13 cellular contexts compared by ENCODE assay signal in the genomic region with DNA sequence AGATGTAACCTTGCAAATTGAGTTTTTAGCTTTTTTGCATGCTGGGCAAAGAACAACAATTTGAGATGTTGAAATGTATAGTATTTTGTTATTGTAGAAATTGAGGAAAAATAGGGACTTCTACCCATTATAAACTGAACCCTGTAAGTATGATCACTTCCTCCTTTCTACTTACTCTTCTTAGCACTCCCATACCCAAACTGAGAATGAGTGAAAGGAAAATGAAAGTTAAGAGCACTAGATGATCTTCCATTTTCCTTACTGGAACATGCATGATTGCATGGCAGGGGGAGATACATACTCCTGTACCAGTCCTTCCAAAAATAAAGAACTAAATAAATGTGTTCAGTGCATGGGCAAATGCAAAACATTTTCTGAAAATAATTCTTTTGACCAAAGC.
DNase-seq lines count a peak whose midpoint lies in the region; ATAC-seq and TF ChIP-seq lines count a peak whose summit lies in the region.
"Had no signal": no experiment of that assay in that cellular context is flagged by ENCODE, and none has a peak within 500 bp of the region (broad histone marks: within the 10 kb centered on the region; RNA-seq: fewer than 3 reads in every experiment).

No MANE protein-coding gene starts in this region.

- ATAC-seq in GM18870 (IDR thresholded peaks at IDR 0.05; ENCODE audit: unreplicated experiment) (peak; percentile 78), GM21717 (IDR thresholded peaks at IDR 0.05; ENCODE audit: unreplicated experiment) (peak; percentile 83), HG03354 (IDR thresholded peaks at IDR 0.05; ENCODE audit: poor library complexity, severe bottlenecking, unreplicated experiment) (peak; percentile 58)
- ATAC-seq in stimulated activated naive CD8-positive, alpha-beta T cell treated with anti-CD3 and anti-CD28 coated beads, Interleukin-15, Interleukin-2, amounts not matched to agents 100 U/mL and 50 U/mL, for 24 hours: no peak
- ATAC-seq: psoas muscle had no signal

- no peaks in the 10 kb centered on the region for H3K36me3 Mint-ChIP-seq in glutamatergic neuron (ENCODE audit: unreplicated experiment)

- no peaks in the 10 kb centered on the region for H3K36me3 ChIP-seq in GM06990 (ENCODE audit: control insufficient read depth, insufficient read depth, low read length)

- peaks cover 3% of the 10 kb centered on the region for H3K9me3 Mint-ChIP-seq in glutamatergic neuron (ENCODE audit: unreplicated experiment)
- H3K9me3 Mint-ChIP-seq: activated T-helper 1 cell treated with anti-CD3 and anti-CD28 coated beads, Interleukin-12 subunit alpha, Interleukin-12 subunit beta, Interleukin-2, Interleukin-4 antibody, amounts not matched to agents 30 ng/mL and 10 ng/mL and 1 ng/mL, durations not matched to agents 14 hours and 24 hours and 36 hours had no signal

- DNase-seq in GM06990 (ENCODE audit: extremely low read depth, insufficient read length) (peak; percentile 20), glutamatergic neuron (no peak), NCI-H748 treated with DMSO at 0.1 percent for 48 hours (lab: John Stamatoyannopoulos, UW) (no peak)
- DNase-seq in stimulated activated naive CD8-positive, alpha-beta T cell treated with anti-CD3 and anti-CD28 coated beads, Interleukin-15, Interleukin-2, amounts not matched to agents 100 U/mL and 50 U/mL, for 24 hours: no peak
- no peak for DNase-seq in stimulated activated CD4-positive, alpha-beta T cell treated with anti-CD3 and anti-CD28 coated beads, Interleukin-4, amount 100 ng/mL, for 1 hour
- DNase-seq: activated CD4-positive, alpha-beta T cell treated with anti-CD3 and anti-CD28 coated beads for 1 hour; DMS79 treated with DMSO at 0.1 percent for 48 hours; islet precursor cell; psoas muscle had no signal

- no peak overlapping the region for H3K4me3 Mint-ChIP-seq in glutamatergic neuron (ENCODE audit: unreplicated experiment)
- H3K4me3 Mint-ChIP-seq: activated T-helper 1 cell treated with anti-CD3 and anti-CD28 coated beads, Interleukin-12 subunit alpha, Interleukin-12 subunit beta, Interleukin-2, Interleukin-4 antibody, amounts not matched to agents 30 ng/mL and 10 ng/mL and 1 ng/mL, durations not matched to agents 14 hours and 24 hours and 36 hours had no signal

- no peak overlapping the region for H3K4me3 ChIP-seq in GM06990 (replicated peaks; ENCODE audit: low read depth, low read length)
- H3K4me3 ChIP-seq: psoas muscle had no signal

- no peak for TF ChIP-seq CTCF in GM06990 (IDR thresholded peaks at IDR 0.05; ENCODE audit: insufficient read depth, low read length, poor library complexity, severe bottlenecking)
- TF ChIP-seq CTCF in glutamatergic neuron (IDR thresholded peaks at IDR 0.05; ENCODE audit: partially characterized antibody, unreplicated experiment): no peak

- no peak overlapping the region for H3K27ac Mint-ChIP-seq in glutamatergic neuron (ENCODE audit: unreplicated experiment)
- H3K27ac Mint-ChIP-seq: activated T-helper 1 cell treated with anti-CD3 and anti-CD28 coated beads, Interleukin-12 subunit alpha, Interleukin-12 subunit beta, Interleukin-2, Interleukin-4 antibody, amounts not matched to agents 30 ng/mL and 10 ng/mL and 1 ng/mL, durations not matched to agents 14 hours and 24 hours and 36 hours had no signal

- H3K27me3 Mint-ChIP-seq in glutamatergic neuron (ENCODE audit: unreplicated experiment): no peaks in the 10 kb centered on the region

- H3K4me1 Mint-ChIP-seq in glutamatergic neuron (ENCODE audit: low read depth, unreplicated experiment): peaks cover 13% of the 10 kb centered on the region

- H3K27me3 ChIP-seq in GM06990 (replicated peaks; ENCODE audit: control insufficient read depth, insufficient read depth, low read length): no peaks in the 10 kb centered on the region
